8 cellular contexts compared by ENCODE assay signal in the genomic region with DNA sequence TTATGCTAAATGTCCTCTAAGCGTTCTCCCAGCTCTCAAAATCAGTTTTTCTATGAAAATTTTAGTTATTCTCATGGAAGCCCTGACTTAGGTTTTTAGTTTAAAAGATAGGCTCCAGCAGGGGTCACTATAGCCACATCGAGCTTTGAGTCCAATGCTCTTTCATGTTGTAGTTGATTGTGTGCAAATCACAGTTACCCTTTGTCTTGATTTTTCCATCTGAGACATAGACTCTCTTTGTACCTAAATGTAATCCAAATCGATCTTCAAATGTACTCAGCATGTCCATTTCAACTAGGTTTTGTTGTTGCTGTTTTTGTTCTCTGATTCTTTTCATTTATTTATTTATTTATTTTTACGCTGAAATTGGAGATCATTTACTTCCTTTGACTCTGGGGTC. TPM values are rescaled to one million over a fixed set of nuclear protein-coding genes. Genes with fewer than 3 reads are reported as not detected.
A peak's percentile ranks its signal among the peaks of the same experiment; 100 is the strongest.
DNase-seq lines count a peak whose midpoint lies in the region; ATAC-seq and TF ChIP-seq lines count a peak whose summit lies in the region.

No MANE protein-coding gene starts in this region.

- H3K27ac ChIP-seq in naive thymus-derived CD4-positive, alpha-beta T cell (ENCODE audit: low read depth, low read length) = no peak overlapping the region
- no peak overlapping the region for H3K27ac ChIP-seq in vagina

- POLR2A ChIA-PET in naive thymus-derived CD4-positive, alpha-beta T cell (lab: Charles Lee) = no interaction called here

- H3K27ac Mint-ChIP-seq in naive thymus-derived CD4-positive, alpha-beta T cell = no peak overlapping the region

- no peaks in the 10 kb centered on the region for H3K36me3 Mint-ChIP-seq in naive thymus-derived CD4-positive, alpha-beta T cell

- intact Hi-C loops in naive thymus-derived CD4-positive, alpha-beta T cell (cut with micrococcal nuclease) = loop anchor here (1.0 to 10.0 kb wide), 12 partner anchors 33 to 946 kb away; partner anchors contain the start of gene HIBCH (in 1 of the 2)
- intact Hi-C loops in vagina (cut with DNase I) = no loop called here

- no peaks in the 10 kb centered on the region for H3K36me3 ChIP-seq in naive thymus-derived CD4-positive, alpha-beta T cell (ENCODE audit: control insufficient read depth in 2 of 3, insufficient read depth in 3 of 3, low read length in 3 of 3)
- H3K36me3 ChIP-seq in vagina = no peaks in the 10 kb centered on the region

- no peaks in the 10 kb centered on the region for H3K9me3 ChIP-seq in naive thymus-derived CD4-positive, alpha-beta T cell (ENCODE audit: control insufficient read depth in 2 of 3, low read length in 3 of 3)
- no peaks in the 10 kb centered on the region for H3K9me3 ChIP-seq in vagina

- H3K4me1 Mint-ChIP-seq in naive thymus-derived CD4-positive, alpha-beta T cell = no peaks in the 10 kb centered on the region

- peak; percentile 69 for ATAC-seq in HG02678 (IDR thresholded peaks at IDR 0.05; ENCODE audit: unreplicated experiment)
- peak; percentile 56 to 64 for ATAC-seq in activated CD4-positive, CD25-positive, alpha-beta regulatory T cell treated with anti-CD3 and anti-CD28 coated beads, Interleukin-2, amount 50 U/mL, for 24 hours
- peak; percentile 64 for ATAC-seq in naive thymus-derived CD4-positive, alpha-beta T cell

- no peaks in the 10 kb centered on the region for H3K9me3 Mint-ChIP-seq in naive thymus-derived CD4-positive, alpha-beta T cell

- TF ChIP-seq CTCF in epithelial cell of esophagus (IDR thresholded peaks at IDR 0.05; ENCODE audit: insufficient read depth, low read depth, low read length, missing control alignments) (peak; percentile 76), vagina (IDR thresholded peaks at IDR 0.05) (peak; percentile 43 to 71 (median 58))

- no peaks in the 10 kb centered on the region for H3K4me1 ChIP-seq in naive thymus-derived CD4-positive, alpha-beta T cell (ENCODE audit: control insufficient read depth in 2 of 2, insufficient read depth in 2 of 2, low read length in 2 of 2)
- no peaks in the 10 kb centered on the region for H3K4me1 ChIP-seq in vagina

- H3K27me3 ChIP-seq in naive thymus-derived CD4-positive, alpha-beta T cell (ENCODE audit: control insufficient read depth in 2 of 2, insufficient read depth in 2 of 2, low read length in 2 of 2) = no peaks in the 10 kb centered on the region
- no peaks in the 10 kb centered on the region for H3K27me3 ChIP-seq in vagina

- H3K4me3 ChIP-seq in epithelial cell of esophagus (ENCODE audit: low read length) = no peak overlapping the region
- H3K4me3 ChIP-seq in naive thymus-derived CD4-positive, alpha-beta T cell (ENCODE audit: low read length) = no peak overlapping the region
- H3K4me3 ChIP-seq in vagina = no peak overlapping the region

- CTCF ChIA-PET in naive thymus-derived CD4-positive, alpha-beta T cell (lab: Charles Lee) = interaction anchor here (0.7 to 1.6 kb wide), 5 partner anchors 14 to 353 kb away, joined by 3 to 4 read pairs (median 3); no protein-coding TSS in a partner anchor

- TF ChIP-seq POLR2A in vagina (IDR thresholded peaks at IDR 0.05) = no peak

- no peak overlapping the region for H3K4me3 Mint-ChIP-seq in naive thymus-derived CD4-positive, alpha-beta T cell

- DNase-seq in activated T-cell treated with anti-CD3 and anti-CD28 coated beads for 1 hour (ENCODE audit: low read depth) = peak; percentile 13
- DNase-seq in activated T-cell treated with anti-CD3 and anti-CD28 coated beads, Interleukin-2, amount 50 U/mL, for 1 hour = no peak
- peak; percentile 13 for DNase-seq in NCI-H2171 (lab: John Stamatoyannopoulos, UW)
- peak; percentile 74 for DNase-seq in epithelial cell of esophagus (ENCODE audit: low read depth)
- DNase-seq in naive thymus-derived CD4-positive, alpha-beta T cell = peak in 7 of 9 donors; percentile 23 to 65 (median 54)
- DNase-seq in vagina (ENCODE audit: extremely low spot score in 2 of 2) = no peak

- H3K27me3 Mint-ChIP-seq in naive thymus-derived CD4-positive, alpha-beta T cell = peaks cover 0 to 4% (median 0%) of the 10 kb centered on the region in 5 donors

RNA-seq across cellular contexts. Expression of gene MSTN, which starts 26.4 kb away (rescaled TPM):
- under 1 TPM in 3 of 5 experiments, not detected in 2; 0.10 to 0.29 (median 0.19) TPM for total RNA-seq in naive thymus-derived CD4-positive, alpha-beta T cell
- not detected for polyA plus RNA-seq in naive thymus-derived CD4-positive, alpha-beta T cell
- 0.74 TPM for total RNA-seq in vagina

Comparison
In these comparisons a context has a peak if more than half of its experiments do, and no peak if none do; other contexts are left out.
1. DNase-seq: peak in activated T-cell treated with anti-CD3 and anti-CD28 coated beads for 1 hour (single experiment), NCI-H2171 (single experiment), epithelial cell of esophagus (single experiment) and naive thymus-derived CD4-positive, alpha-beta T cell (7 of 9); none in activated T-cell treated with anti-CD3 and anti-CD28 coated beads, Interleukin-2, amount 50 U/mL, for 1 hour (single experiment) and vagina (0 of 2).
2. Peak in every context shown above with its lines, with median percentiles within 50 percentile points of each other: ATAC-seq.